In the genomic region with DNA sequence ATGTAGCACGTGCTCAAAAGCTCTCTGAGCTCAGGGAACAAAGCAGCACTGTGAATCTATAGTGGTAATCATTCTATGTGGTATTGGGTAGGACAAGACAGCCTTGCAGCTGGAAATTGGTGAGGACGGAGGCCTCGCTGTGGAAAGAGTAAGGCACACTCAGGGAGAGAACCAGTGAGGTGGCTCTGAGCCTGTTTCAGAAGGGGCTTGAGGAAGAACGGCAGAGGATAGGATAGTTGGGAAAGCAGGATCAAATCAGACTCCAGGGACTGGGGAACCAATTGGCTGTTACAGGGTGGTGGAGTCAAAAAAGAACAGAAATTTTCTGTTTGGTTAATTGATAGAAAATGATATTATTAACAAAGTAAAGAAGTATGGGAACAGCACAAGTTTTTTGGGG, we compare ENCODE assay signal across 6 cellular contexts. TPM values are rescaled to one million over a fixed set of nuclear protein-coding genes. Genes with fewer than 3 reads are reported as not detected.
DNase-seq lines count a peak whose midpoint lies in the region; ATAC-seq and TF ChIP-seq lines count a peak whose summit lies in the region.
"Not testable (repeated sequence)": the region's sequence is repeated elsewhere in the genome, so short reads cannot be mapped to it uniquely, and the experiment has no call there.
"Had no signal": no experiment of that assay in that cellular context is flagged by ENCODE, and none has a peak within 500 bp of the region (broad histone marks: within the 10 kb centered on the region; RNA-seq: fewer than 3 reads in every experiment).

No MANE protein-coding gene starts in this region.

- BruUV-seq in Caco-2 (replicated peaks; lab: Mats Ljungman, UMichigan); MCF 10A (replicated peaks; lab: Mats Ljungman, UMichigan): not testable (repeated sequence)

- H3K27ac ChIP-seq in liver (ENCODE audit: low read depth in 1 of 2, low read length in 2 of 2), result peak overlapping the region in 1 of 2 donors; percentile 46

- not testable (repeated sequence) for DNase-seq in Caco-2; MCF 10A (ENCODE audit: unreplicated experiment); left lobe of liver (ENCODE audit: low spot score); nephron progenitor cell

- not testable (repeated sequence) for TF ChIP-seq CTCF in Caco-2 (IDR thresholded peaks at IDR 0.05; ENCODE audit: insufficient read depth in 1 of 2, low read depth in 1 of 2, low read length in 1 of 2, severe bottlenecking in 1 of 2, unreplicated experiment in 1 of 2); MCF 10A (IDR thresholded peaks at IDR 0.05; ENCODE audit: unreplicated experiment); liver (IDR thresholded peaks at IDR 0.05; ENCODE audit: low read depth, low read length, missing input control); nephron progenitor cell (IDR thresholded peaks at IDR 0.05)

- H3K27ac Mint-ChIP-seq in Caco-2 (ENCODE audit: unreplicated experiment), result peak overlapping the region; percentile 69
- peak overlapping the region; percentile 21 for H3K27ac Mint-ChIP-seq in MCF 10A (ENCODE audit: low read depth, unreplicated experiment)
- peak overlapping the region; percentile 64 for H3K27ac Mint-ChIP-seq in nephron progenitor cell

- WGBS in liver, result 36% methylated on average over 4 of the region's 4 CpGs

- H3K36me3 Mint-ChIP-seq in Caco-2 (ENCODE audit: insufficient read depth, unreplicated experiment), result not testable (repeated sequence)
- H3K36me3 Mint-ChIP-seq in MCF 10A (ENCODE audit: insufficient read depth, unreplicated experiment), result peaks cover 12% of the 10 kb centered on the region
- peaks cover 15% of the 10 kb centered on the region for H3K36me3 Mint-ChIP-seq in nephron progenitor cell (ENCODE audit: low read depth)

- CTCF ChIA-PET in Caco-2 (lab: Charles Lee); MCF 10A (lab: Yijun Ruan, JAX): not testable (repeated sequence)

- not testable (repeated sequence) for H3K9me3 ChIP-seq in Caco-2; liver (ENCODE audit: control insufficient read depth in 4 of 4, low read length in 3 of 4)

- not testable (repeated sequence) for H3K4me1 Mint-ChIP-seq in Caco-2 (ENCODE audit: low read depth, unreplicated experiment); MCF 10A (ENCODE audit: insufficient read depth, unreplicated experiment); nephron progenitor cell

- H3K4me1 ChIP-seq in Caco-2, result peaks cover 10% of the 10 kb centered on the region; the same call in 1 of the 2 replicates
- not testable (repeated sequence) for H3K4me1 ChIP-seq in liver (ENCODE audit: control insufficient read depth in 4 of 4, insufficient read depth in 4 of 4, low read length in 3 of 4)

- POLR2A ChIA-PET in Caco-2 (lab: Charles Lee); MCF 10A (lab: Yijun Ruan, JAX): not testable (repeated sequence)

- H3K9ac ChIP-seq in liver (ENCODE audit: low read depth in 1 of 2, low read length in 2 of 2), result not testable (repeated sequence)

- H3K36me3 ChIP-seq in Caco-2 (ENCODE audit: control insufficient read depth, insufficient read depth, low read length); liver (ENCODE audit: control insufficient read depth in 4 of 4, insufficient read depth in 3 of 4, low read depth in 1 of 4, low read length in 3 of 4): not testable (repeated sequence)

- not testable (repeated sequence) for H3K9me3 Mint-ChIP-seq in Caco-2 (ENCODE audit: unreplicated experiment); MCF 10A (ENCODE audit: unreplicated experiment); nephron progenitor cell

- TF ChIP-seq RAD21 in liver (IDR thresholded peaks at IDR 0.05), result not testable (repeated sequence)

- peak overlapping the region; percentile 42 for H3K4me3 Mint-ChIP-seq in Caco-2 (ENCODE audit: unreplicated experiment)
- H3K4me3 Mint-ChIP-seq in MCF 10A (ENCODE audit: unreplicated experiment); nephron progenitor cell: not testable (repeated sequence)

- not testable (repeated sequence) for H3K4me3 ChIP-seq in Caco-2 (ENCODE audit: low read depth, low read length); liver (ENCODE audit: low read depth in 1 of 3, low read length in 3 of 3)

- not testable (repeated sequence) for H3K27me3 Mint-ChIP-seq in Caco-2 (ENCODE audit: insufficient read depth, unreplicated experiment); MCF 10A (ENCODE audit: insufficient read depth, unreplicated experiment); nephron progenitor cell (ENCODE audit: low read depth, poor library complexity)

- peak; percentile 58 for ATAC-seq in left lobe of liver

- H3K27me3 ChIP-seq in Caco-2 (replicated peaks; ENCODE audit: control insufficient read depth, insufficient read depth, low read length); liver (ENCODE audit: control insufficient read depth in 4 of 4, insufficient read depth in 4 of 4, low read length in 3 of 4): not testable (repeated sequence)

- intact Hi-C loops in Caco-2 (cut with micrococcal nuclease; ENCODE audit: unreplicated experiment); MCF 10A (cut with micrococcal nuclease): not testable (repeated sequence)

TF ChIP-seq in liver, 16 proteins besides CTCF, POLR2A, EP300 and RAD21:
- TF ChIP-seq TAF1 (conservative IDR thresholded peaks at IDR 0.05), result peak; percentile 16

RNA-seq across cellular contexts. Expression of gene NUTM2A, which starts 55.4 kb away (rescaled TPM):
- total RNA-seq in Caco-2 (2022), result 0.21 and 0.23 TPM in 2 replicates
- 0.47 and 0.82 TPM in 2 replicates for total RNA-seq in MCF 10A (2022)
- total RNA-seq in left lobe of liver, result 1.1 TPM
- 1 to 10 TPM in 1 of 2 donors, under 1 TPM in 1; 0.59 to 1.9 TPM for total RNA-seq in liver
- polyA plus RNA-seq in liver, result under 1 TPM in 1 of 2 donors, not detected in 1; 0.57 TPM
- total RNA-seq: G401 had no signal
